8 cellular contexts compared by ENCODE assay signal in the genomic region with DNA sequence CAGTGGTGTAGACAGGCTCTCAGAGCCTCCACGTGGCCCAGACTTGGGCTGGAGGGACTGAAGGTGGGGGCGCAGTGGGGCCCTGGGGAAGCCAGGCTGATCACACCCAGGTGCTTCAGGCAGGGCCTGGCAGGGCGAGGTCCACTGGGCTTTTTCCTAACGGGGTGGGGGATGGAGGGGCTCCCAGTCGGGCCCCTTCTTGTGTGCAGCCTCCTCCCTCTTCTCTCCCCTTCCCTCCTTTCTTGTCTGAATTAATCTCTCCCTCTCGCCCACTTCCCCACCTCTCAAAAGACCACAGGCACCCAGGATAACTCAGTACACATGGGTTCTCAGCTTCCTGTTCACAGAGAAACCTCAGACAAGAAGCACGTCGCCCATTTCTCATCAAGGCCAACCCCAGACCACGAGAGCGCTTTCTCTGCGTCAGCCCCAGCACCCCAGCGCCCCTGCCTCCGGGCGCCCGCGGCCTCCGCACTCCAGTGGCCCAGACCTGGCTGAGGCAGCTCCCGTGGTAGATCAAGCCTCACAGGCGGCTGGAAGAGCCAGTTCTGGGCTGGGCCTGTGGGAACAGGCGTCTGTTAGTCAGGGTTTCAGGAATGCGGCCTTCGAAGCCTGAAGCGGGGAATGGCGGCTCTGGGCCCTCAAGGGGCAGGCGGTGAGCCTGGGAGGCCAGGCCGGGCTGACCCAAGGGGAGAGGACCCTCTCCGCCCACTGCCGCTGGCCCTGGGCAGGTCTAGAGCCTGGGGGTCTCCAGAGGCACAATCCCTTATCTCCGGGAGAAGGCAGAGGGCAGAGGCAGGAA. TPM values are rescaled to one million over a fixed set of nuclear protein-coding genes. Genes with fewer than 3 reads are reported as not detected.
A peak's percentile ranks its signal among the peaks of the same experiment; 100 is the strongest.
DNase-seq lines count a peak whose midpoint lies in the region; ATAC-seq and TF ChIP-seq lines count a peak whose summit lies in the region.

No MANE protein-coding gene starts in this region.

- peak overlapping the region; percentile 98 for H3K27ac Mint-ChIP-seq in activated naive CD8-positive, alpha-beta T cell

- intact Hi-C loops in right lobe of liver (cut with DNase I), result loop anchor here in 1 of 2 donors (5.0 kb wide), 1 partner anchor 55 kb away; no protein-coding TSS in a partner anchor

- no peak for TF ChIP-seq POLR2A in right lobe of liver (IDR thresholded peaks at IDR 0.05)

- H3K27me3 ChIP-seq in right lobe of liver, result no peaks in the 10 kb centered on the region

- DNase-seq in GM20000 (ENCODE audit: low spot score), result peak; percentile 56
- DNase-seq in right lobe of liver, result peak in 1 of 3 donors; percentile 47
- DNase-seq in stimulated activated CD8-positive, alpha-beta memory T cell treated with anti-CD3 and anti-CD28 coated beads, Interleukin-15, amount 100 ng/mL, for 48 hours (ENCODE audit: low read depth in 2 of 2), result peak; percentile 78 to 82

- peak overlapping the region; percentile 80 for H3K4me3 Mint-ChIP-seq in activated naive CD8-positive, alpha-beta T cell

- no peaks in the 10 kb centered on the region for H3K27me3 Mint-ChIP-seq in activated naive CD8-positive, alpha-beta T cell

- H3K4me1 Mint-ChIP-seq in activated naive CD8-positive, alpha-beta T cell (ENCODE audit: low read depth), result peaks cover 42% of the 10 kb centered on the region

- H3K27ac ChIP-seq in right lobe of liver, result peak overlapping the region; percentile 29 to 60 (median 48)

- H3K36me3 ChIP-seq in right lobe of liver, result no peaks in the 10 kb centered on the region

- H3K36me3 Mint-ChIP-seq in activated naive CD8-positive, alpha-beta T cell, result no peaks in the 10 kb centered on the region

- H3K9me3 Mint-ChIP-seq in activated naive CD8-positive, alpha-beta T cell (ENCODE audit: low read depth), result no peaks in the 10 kb centered on the region

- ATAC-seq in SK-N-SH treated with all-trans-retinoic acid at 6 μM for 48 hours (peak; percentile 48), right lobe of liver (peak in 2 of 4 donors; percentile 2 to 4), HG02759 (IDR thresholded peaks at IDR 0.05; ENCODE audit: unreplicated experiment) (no peak), HG02763 (IDR thresholded peaks at IDR 0.05; ENCODE audit: unreplicated experiment) (no peak), GM18907 (IDR thresholded peaks at IDR 0.05; ENCODE audit: unreplicated experiment) (no peak)

- TF ChIP-seq CTCF in GM20000 (IDR thresholded peaks at IDR 0.05; ENCODE audit: extremely low read depth, missing control alignments), result no peak
- TF ChIP-seq CTCF in right lobe of liver (IDR thresholded peaks at IDR 0.05), result no peak

- peaks cover 0 to 10% (median 1%) of the 10 kb centered on the region in 4 donors for H3K4me1 ChIP-seq in right lobe of liver

- H3K4me3 ChIP-seq in right lobe of liver, result no peak overlapping the region

- no peaks in the 10 kb centered on the region for H3K9me3 ChIP-seq in right lobe of liver

- WGBS in right lobe of liver (ENCODE audit: insufficient coverage, low coverage, low lambda C conversion rate, missing lambda C conversion rate), result 73% methylated on average over 8 of the region's 29 CpGs

TF ChIP-seq in SK-N-SH treated with all-trans-retinoic acid at 6 μM for 48 hours, 23 proteins besides CTCF, POLR2A, EP300 and RAD21:
- TF ChIP-seq GLIS3 (CRISPR knock-in tag; IDR thresholded peaks at IDR 0.05) (no peak), ZNF8 (CRISPR knock-in tag; IDR thresholded peaks at IDR 0.05) (no peak), SNAI2 (CRISPR knock-in tag; IDR thresholded peaks at IDR 0.05) (no peak), ZFP3 (CRISPR knock-in tag; IDR thresholded peaks at IDR 0.05) (no peak), BACH2 (CRISPR knock-in tag; IDR thresholded peaks at IDR 0.05; ENCODE audit: borderline replicate concordance) (no peak), ZNF565 (CRISPR knock-in tag; conservative IDR thresholded peaks at IDR 0.05; ENCODE audit: low read depth) (no peak), ZFP30 (CRISPR knock-in tag; IDR thresholded peaks at IDR 0.05) (no peak), CSDC2 (CRISPR knock-in tag; IDR thresholded peaks at IDR 0.05) (no peak), TOX (CRISPR knock-in tag; IDR thresholded peaks at IDR 0.05; ENCODE audit: borderline replicate concordance) (no peak), ZNF70 (CRISPR knock-in tag; IDR thresholded peaks at IDR 0.05) (no peak), PPARA (CRISPR knock-in tag; IDR thresholded peaks at IDR 0.05; ENCODE audit: borderline replicate concordance) (no peak), OSR1 (CRISPR knock-in tag; IDR thresholded peaks at IDR 0.05) (no peak), TCF4 (CRISPR knock-in tag; IDR thresholded peaks at IDR 0.05; ENCODE audit: borderline replicate concordance) (no peak), ISL1 (CRISPR knock-in tag; IDR thresholded peaks at IDR 0.05) (no peak), ESRRG (CRISPR knock-in tag; IDR thresholded peaks at IDR 0.05) (no peak), ARNTL (CRISPR knock-in tag; IDR thresholded peaks at IDR 0.05; ENCODE audit: borderline replicate concordance, low read depth) (no peak)
- TF ChIP-seq, protein P1, sequence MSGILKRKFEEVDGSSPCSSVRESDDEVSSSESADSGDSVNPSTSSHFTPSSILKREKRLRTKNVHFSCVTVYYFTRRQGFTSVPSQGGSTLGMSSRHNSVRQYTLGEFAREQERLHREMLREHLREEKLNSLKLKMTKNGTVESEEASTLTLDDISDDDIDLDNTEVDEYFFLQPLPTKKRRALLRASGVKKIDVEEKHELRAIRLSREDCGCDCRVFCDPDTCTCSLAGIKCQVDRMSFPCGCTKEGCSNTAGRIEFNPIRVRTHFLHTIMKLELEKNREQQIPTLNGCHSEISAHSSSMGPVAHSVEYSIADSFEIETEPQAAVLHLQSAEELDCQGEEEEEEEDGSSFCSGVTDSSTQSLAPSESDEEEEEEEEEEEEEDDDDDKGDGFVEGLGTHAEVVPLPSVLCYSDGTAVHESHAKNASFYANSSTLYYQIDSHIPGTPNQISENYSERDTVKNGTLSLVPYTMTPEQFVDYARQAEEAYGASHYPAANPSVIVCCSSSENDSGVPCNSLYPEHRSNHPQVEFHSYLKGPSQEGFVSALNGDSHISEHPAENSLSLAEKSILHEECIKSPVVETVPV (CRISPR knock-in tag; IDR thresholded peaks at IDR 0.05), result no peak
- TF ChIP-seq, protein P2, sequence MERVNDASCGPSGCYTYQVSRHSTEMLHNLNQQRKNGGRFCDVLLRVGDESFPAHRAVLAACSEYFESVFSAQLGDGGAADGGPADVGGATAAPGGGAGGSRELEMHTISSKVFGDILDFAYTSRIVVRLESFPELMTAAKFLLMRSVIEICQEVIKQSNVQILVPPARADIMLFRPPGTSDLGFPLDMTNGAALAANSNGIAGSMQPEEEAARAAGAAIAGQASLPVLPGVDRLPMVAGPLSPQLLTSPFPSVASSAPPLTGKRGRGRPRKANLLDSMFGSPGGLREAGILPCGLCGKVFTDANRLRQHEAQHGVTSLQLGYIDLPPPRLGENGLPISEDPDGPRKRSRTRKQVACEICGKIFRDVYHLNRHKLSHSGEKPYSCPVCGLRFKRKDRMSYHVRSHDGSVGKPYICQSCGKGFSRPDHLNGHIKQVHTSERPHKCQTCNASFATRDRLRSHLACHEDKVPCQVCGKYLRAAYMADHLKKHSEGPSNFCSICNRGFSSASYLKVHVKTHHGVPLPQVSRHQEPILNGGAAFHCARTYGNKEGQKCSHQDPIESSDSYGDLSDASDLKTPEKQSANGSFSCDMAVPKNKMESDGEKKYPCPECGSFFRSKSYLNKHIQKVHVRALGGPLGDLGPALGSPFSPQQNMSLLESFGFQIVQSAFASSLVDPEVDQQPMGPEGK (CRISPR knock-in tag; IDR thresholded peaks at IDR 0.05; ENCODE audit: borderline replicate concordance), result no peak
- TF ChIP-seq, protein P3, sequence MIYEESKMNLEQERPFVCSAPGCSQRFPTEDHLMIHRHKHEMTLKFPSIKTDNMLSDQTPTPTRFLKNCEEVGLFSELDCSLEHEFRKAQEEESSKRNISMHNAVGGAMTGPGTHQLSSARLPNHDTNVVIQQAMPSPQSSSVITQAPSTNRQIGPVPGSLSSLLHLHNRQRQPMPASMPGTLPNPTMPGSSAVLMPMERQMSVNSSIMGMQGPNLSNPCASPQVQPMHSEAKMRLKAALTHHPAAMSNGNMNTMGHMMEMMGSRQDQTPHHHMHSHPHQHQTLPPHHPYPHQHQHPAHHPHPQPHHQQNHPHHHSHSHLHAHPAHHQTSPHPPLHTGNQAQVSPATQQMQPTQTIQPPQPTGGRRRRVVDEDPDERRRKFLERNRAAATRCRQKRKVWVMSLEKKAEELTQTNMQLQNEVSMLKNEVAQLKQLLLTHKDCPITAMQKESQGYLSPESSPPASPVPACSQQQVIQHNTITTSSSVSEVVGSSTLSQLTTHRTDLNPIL (CRISPR knock-in tag; IDR thresholded peaks at IDR 0.05; ENCODE audit: low read depth), result no peak

RNA-seq across cellular contexts. Expression of a gene that starts 50.6 kb away (rescaled TPM):
- 10 to 100 TPM in 1 of 6 experiments, 1 to 10 TPM in 5; 3.0 to 12.2 (median 5.1) TPM for total RNA-seq in right lobe of liver
